In the genomic region with DNA sequence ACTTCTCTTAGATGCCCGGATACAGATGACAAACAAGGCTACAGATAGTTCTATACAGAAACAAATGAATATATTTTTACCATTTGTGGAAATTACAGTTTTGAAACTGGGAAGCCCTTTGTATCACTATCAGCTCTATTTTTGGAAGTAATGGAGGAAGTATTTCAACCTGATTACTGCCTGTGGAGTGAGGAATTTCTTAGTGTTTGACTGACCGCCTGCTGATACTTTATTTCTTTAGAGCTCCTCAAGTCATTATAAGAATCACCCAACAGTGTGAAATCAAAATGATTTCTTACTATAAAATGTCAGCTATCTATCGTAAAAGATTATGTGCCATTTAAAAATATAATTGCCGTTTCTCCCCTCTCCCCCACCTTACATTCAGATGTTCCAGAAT, we compare ENCODE assay signal across 13 cellular contexts.
DNase-seq lines count a peak whose midpoint lies in the region; ATAC-seq and TF ChIP-seq lines count a peak whose summit lies in the region.
"Had no signal": no experiment of that assay in that cellular context is flagged by ENCODE, and none has a peak within 500 bp of the region (broad histone marks: within the 10 kb centered on the region; RNA-seq: fewer than 3 reads in every experiment).

No MANE protein-coding gene starts in this region.

- H3K4me3 Mint-ChIP-seq in endodermal cell (no peak overlapping the region), osteocyte (ENCODE audit: unreplicated experiment) (peak overlapping the region; percentile 36)

- no peaks in the 10 kb centered on the region for H3F3A ChIP-seq in PC-3 (ENCODE audit: low read length, unreplicated experiment)

- DNase-seq in PC-3 (no peak), endodermal cell (no peak), osteocyte (ENCODE audit: extremely low spot score, unreplicated experiment) (no peak), GM13977 (ENCODE audit: low spot score) (no peak), spleen (no peak)
- no peak for DNase-seq in stimulated activated CD4-positive, alpha-beta T cell treated with anti-CD3 and anti-CD28 coated beads, Interleukin-4, amount 100 ng/mL, for 24 hours
- DNase-seq: EL, NCI-H1436, NCI-H226 had no signal

- no peaks in the 10 kb centered on the region for H4K20me1 ChIP-seq in PC-3 (ENCODE audit: low read length)

- POLR2A ChIA-PET in PC-3 (lab: Charles Lee; ENCODE audit: unreplicated experiment): no interaction called here

- intact Hi-C loops in PC-3 (cut with micrococcal nuclease): no loop called here
- intact Hi-C loops in spleen (cut with DNase I; ENCODE audit: low total_unique reads): no loop called here

- H3K9me2 ChIP-seq in PC-3 (replicated peaks; ENCODE audit: low read length): no peaks in the 10 kb centered on the region

- in situ Hi-C loops in GM13977 (cut with MboI; ENCODE audit: low pct_unique_long_range_greater_than_20kb, low sequenced_read_pairs, unreplicated experiment): no loop called here

- ATAC-seq in PC-3: no peak
- ATAC-seq: Right ventricle myocardium inferior, SK-N-SH treated with all-trans-retinoic acid at 6 μM for 48 hours had no signal

- H3K27ac ChIP-seq in HUES48 (ENCODE audit: low read depth, low read length) (peak overlapping the region; percentile 59), PC-3 (ENCODE audit: low read length) (no peak overlapping the region), endodermal cell (ENCODE audit: low read depth, low read length) (no peak overlapping the region), spleen (no peak overlapping the region)

- H3K9me3 ChIP-seq in HUES48 (ENCODE audit: control insufficient read depth, insufficient read depth, low read length): no peaks in the 10 kb centered on the region
- H3K9me3 ChIP-seq in PC-3 (ENCODE audit: low read length): no peaks in the 10 kb centered on the region
- H3K9me3 ChIP-seq in endodermal cell (ENCODE audit: control insufficient read depth, low read length): no peaks in the 10 kb centered on the region
- peaks cover 0 to 8% (median 0%) of the 10 kb centered on the region in 8 donors for H3K9me3 ChIP-seq in spleen
- H3K9me3 ChIP-seq: HAP-1 had no signal

- CTCF ChIA-PET in PC-3 (lab: Charles Lee): no interaction called here

- H3K36me3 ChIP-seq in HUES48 (ENCODE audit: control insufficient read depth, insufficient read depth, low read length): no peaks in the 10 kb centered on the region
- H3K36me3 ChIP-seq in PC-3 (ENCODE audit: low read depth, low read length): no peaks in the 10 kb centered on the region
- H3K36me3 ChIP-seq in endodermal cell (ENCODE audit: control insufficient read depth, insufficient read depth, low read length): no peaks in the 10 kb centered on the region
- no peaks in the 10 kb centered on the region for H3K36me3 ChIP-seq in spleen
- H3K36me3 ChIP-seq: HAP-1 had no signal

- no peak overlapping the region for H3K9ac ChIP-seq in HUES48 (ENCODE audit: low read depth, low read length)
- H3K9ac ChIP-seq in PC-3 (ENCODE audit: low read length): no peak overlapping the region
- no peak overlapping the region for H3K9ac ChIP-seq in endodermal cell (ENCODE audit: extremely low read depth, low read length, poor library complexity, severe bottlenecking)

- H3K36me3 Mint-ChIP-seq in endodermal cell (ENCODE audit: low read depth) (no peaks in the 10 kb centered on the region), osteocyte (ENCODE audit: unreplicated experiment) (no peaks in the 10 kb centered on the region)

- H3K79me2 ChIP-seq in PC-3 (ENCODE audit: low read length): no peaks in the 10 kb centered on the region

- WGBS in endodermal cell (ENCODE audit: insufficient coverage in 1 of 2, insufficient read length in 1 of 2), 2 experiments: 83% methylated on average over 1 to 4 of the region's 4 CpGs
- WGBS in spleen, 5 donors: 84 to 95% (median 90%) methylated on average over 4 of the region's 4 CpGs

- no peaks in the 10 kb centered on the region for H3K27me3 Mint-ChIP-seq in endodermal cell (ENCODE audit: insufficient read depth)
- H3K27me3 Mint-ChIP-seq in osteocyte (ENCODE audit: unreplicated experiment): no peaks in the 10 kb centered on the region

- no peaks in the 10 kb centered on the region for H3K9me3 Mint-ChIP-seq in endodermal cell
- no peaks in the 10 kb centered on the region for H3K9me3 Mint-ChIP-seq in osteocyte (ENCODE audit: unreplicated experiment)

- H3K4me1 Mint-ChIP-seq in endodermal cell: peaks cover 30% of the 10 kb centered on the region
- peaks cover 11% of the 10 kb centered on the region for H3K4me1 Mint-ChIP-seq in osteocyte (ENCODE audit: unreplicated experiment)

- peak overlapping the region; percentile 70; the same call in 1 of the 2 replicates for H3K4me2 ChIP-seq in PC-3 (ENCODE audit: low read length)

- H3K27me3 ChIP-seq in HUES48 (ENCODE audit: control insufficient read depth, insufficient read depth, low read length): no peaks in the 10 kb centered on the region
- no peaks in the 10 kb centered on the region for H3K27me3 ChIP-seq in PC-3 (ENCODE audit: low read length)
- H3K27me3 ChIP-seq in endodermal cell (ENCODE audit: control insufficient read depth, insufficient read depth, low read length, poor library complexity, severe bottlenecking): no peaks in the 10 kb centered on the region
- H3K27me3 ChIP-seq in spleen (replicated peaks in 1 of 7): no peaks in the 10 kb centered on the region

- H2AFZ ChIP-seq in PC-3 (ENCODE audit: low read length): peak overlapping the region; percentile 28; the same call in 1 of the 2 replicates

- no peak for TF ChIP-seq POLR2A in spleen (IDR thresholded peaks at IDR 0.05)

- H3K4me3 ChIP-seq in HUES48 (ENCODE audit: low read depth, low read length) (no peak overlapping the region), PC-3 (ENCODE audit: low read length) (peak overlapping the region; percentile 32; the same call in 1 of the 2 replicates), endodermal cell (ENCODE audit: low read length) (peak overlapping the region; percentile 23), spleen (no peak overlapping the region)
- H3K4me3 ChIP-seq: HAP-1 had no signal

- H3K27ac Mint-ChIP-seq in endodermal cell (peak overlapping the region; percentile 79), osteocyte (ENCODE audit: unreplicated experiment) (no peak overlapping the region)

- TF ChIP-seq CTCF in PC-3 (conservative IDR thresholded peaks at IDR 0.05; ENCODE audit: low read depth, low read length) (no peak), endodermal cell (conservative IDR thresholded peaks at IDR 0.05) (no peak), osteocyte (IDR thresholded peaks at IDR 0.05) (no peak), GM13977 (IDR thresholded peaks at IDR 0.05; ENCODE audit: extremely low read depth, insufficient read depth, missing control alignments) (no peak), spleen (IDR thresholded peaks at IDR 0.05 in 8 of 11, conservative IDR thresholded peaks at IDR 0.05 in 3 of 11) (no peak)

- BruUV-seq in PC-3 (replicated peaks; lab: Mats Ljungman, UMichigan): no TSS peak

- H3K4me1 ChIP-seq in HUES48 (ENCODE audit: control insufficient read depth, insufficient read depth, low read length): peaks cover 18% of the 10 kb centered on the region
- no peaks in the 10 kb centered on the region for H3K4me1 ChIP-seq in PC-3 (ENCODE audit: insufficient read depth, low read length)
- H3K4me1 ChIP-seq in endodermal cell (ENCODE audit: control insufficient read depth, insufficient read depth, low read length): peaks cover 17% of the 10 kb centered on the region
- H3K4me1 ChIP-seq in spleen: peaks cover 0 to 5% (median 0%) of the 10 kb centered on the region in 6 donors
- H3K4me1 ChIP-seq: HAP-1 had no signal

Comparison
In these comparisons a context has a peak if more than half of its experiments do, and no peak if none do; other contexts are left out.
1. H3K4me3 ChIP-seq: peak in PC-3 (single experiment) and endodermal cell (single experiment); none in HUES48 (single experiment) and spleen (0 of 8).